ENCODE assay signal across 15 cellular contexts in the genomic region with DNA sequence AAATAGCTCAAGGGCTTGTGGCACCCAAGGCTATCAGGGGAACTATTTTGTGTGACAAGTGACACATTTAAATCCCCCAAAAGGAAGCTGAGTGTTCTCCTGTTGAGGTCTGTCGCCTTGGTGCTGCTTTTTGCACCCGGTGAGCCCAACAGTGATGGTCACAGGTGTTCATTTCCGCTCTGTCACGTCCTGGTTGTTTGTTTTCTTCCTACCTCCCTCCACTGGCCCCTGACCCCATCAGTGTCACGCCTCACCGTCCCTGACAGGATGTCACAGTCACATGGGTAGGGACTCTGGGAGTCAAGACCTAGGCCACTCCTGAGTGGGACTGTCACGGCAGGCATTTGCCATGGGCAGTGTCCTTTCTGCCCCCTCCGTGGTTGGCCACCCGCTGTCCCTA. TPM values are rescaled to one million over a fixed set of nuclear protein-coding genes. Genes with fewer than 3 reads are reported as not detected.
A peak's percentile ranks its signal among the peaks of the same experiment; 100 is the strongest.
DNase-seq lines count a peak whose midpoint lies in the region; ATAC-seq and TF ChIP-seq lines count a peak whose summit lies in the region.
"Had no signal": no experiment of that assay in that cellular context is flagged by ENCODE, and none has a peak within 500 bp of the region (broad histone marks: within the 10 kb centered on the region; RNA-seq: fewer than 3 reads in every experiment).

No MANE protein-coding gene starts in this region.

- peaks cover 75% of the 10 kb centered on the region for H3K79me2 ChIP-seq in OCI-LY7 (ENCODE audit: insufficient read depth, low read depth, low read length)

- no peak overlapping the region for H2AFZ ChIP-seq in OCI-LY7 (ENCODE audit: low read length)

- H3K27me3 ChIP-seq in cardiac muscle cell (no peaks in the 10 kb centered on the region), testis (no peaks in the 10 kb centered on the region)
- H3K27me3 ChIP-seq: MG63, ovary had no signal

- POLR2A ChIA-PET in OCI-LY7 (lab: Charles Lee) (interaction anchor here (0.7 to 3.1 kb wide), 5 partner anchors 9 to 950 kb away, joined by 3 to 10 read pairs (median 4); a partner anchor contains a TSS), HEK293T (lab: Yijun Ruan, JAX) (no interaction called here)

- BruUV-seq in OCI-LY7 (replicated peaks; lab: Mats Ljungman, UMichigan) = no TSS peak

- peak overlapping the region; percentile 39 for H3K27ac ChIP-seq in OCI-LY7 (ENCODE audit: low read depth, low read length, poor library complexity, severe bottlenecking)
- H3K27ac ChIP-seq in cardiac muscle cell = peak overlapping the region; percentile 57
- H3K27ac ChIP-seq in testis = peak overlapping the region; percentile 70 to 84

- H3K36me3 Mint-ChIP-seq in activated T-cell treated with anti-CD3 and anti-CD28 coated beads, Interleukin-2, amount 50 U/mL, for 72 hours (ENCODE audit: insufficient read depth in 2 of 2) = no peaks in the 10 kb centered on the region
- H3K36me3 Mint-ChIP-seq: stimulated activated naive B cell treated with anti-CD40 and anti-IgM and Interleukin-4, amounts not matched to agents 10 μg/mL and 1 μg/mL and 100 μg/mL, for 72 hours had no signal

- CTCF ChIA-PET in OCI-LY7 (lab: Charles Lee; ENCODE audit: unreplicated experiment) (interaction anchor here (1.0 to 1.5 kb wide), 3 partner anchors 9 to 21 kb away, joined by 3 to 4 read pairs (median 3); no protein-coding TSS in a partner anchor), HEK293T (lab: Yijun Ruan, JAX) (interaction anchor here (1.0 kb wide), 1 partner anchor 12 kb away, joined by 3 read pairs; no protein-coding TSS in a partner anchor)

- H3K27ac Mint-ChIP-seq in activated T-cell treated with anti-CD3 and anti-CD28 coated beads, Interleukin-2, amount 50 U/mL, for 72 hours = no peak overlapping the region
- H3K27ac Mint-ChIP-seq: activated B cell treated with CpG ODN at 0.5 μM for 24 hours; stimulated activated naive B cell treated with anti-CD40 and anti-IgM and Interleukin-4, amounts not matched to agents 10 μg/mL and 1 μg/mL and 100 μg/mL, for 72 hours had no signal

- intact Hi-C loops in OCI-LY7 (cut with micrococcal nuclease; ENCODE audit: unreplicated experiment) (loop anchor here (2.0 kb wide), 1 partner anchor 50 kb away; no protein-coding TSS in a partner anchor), testis (cut with DNase I; ENCODE audit: low total_unique reads) (no loop called here)

- no peak overlapping the region for H3K4me3 Mint-ChIP-seq in activated T-cell treated with anti-CD3 and anti-CD28 coated beads, Interleukin-2, amount 50 U/mL, for 72 hours
- H3K4me3 Mint-ChIP-seq: activated B cell treated with CpG ODN at 0.5 μM for 24 hours; H9; stimulated activated naive B cell treated with anti-CD40 and anti-IgM and Interleukin-4, amounts not matched to agents 10 μg/mL and 1 μg/mL and 100 μg/mL, for 72 hours had no signal

- no peak for TF ChIP-seq POLR2A in testis (IDR thresholded peaks at IDR 0.05)

- H3K9me2 ChIP-seq in OCI-LY7 (ENCODE audit: insufficient read depth, low read length) = no peaks in the 10 kb centered on the region

- no peaks in the 10 kb centered on the region for H3K27me3 Mint-ChIP-seq in activated T-cell treated with anti-CD3 and anti-CD28 coated beads, Interleukin-2, amount 50 U/mL, for 72 hours (ENCODE audit: low read depth)

- ATAC-seq in activated T-cell treated with anti-CD3 and anti-CD28 coated beads, Interleukin-2, amount 50 U/mL, for 72 hours (replicated peaks in 1 of 2) = peak; percentile 32 to 71

- peaks cover 83% of the 10 kb centered on the region for H3K4me1 ChIP-seq in OCI-LY7 (ENCODE audit: insufficient read depth, low read length, poor library complexity, severe bottlenecking)
- H3K4me1 ChIP-seq in cardiac muscle cell (ENCODE audit: low read depth) = peaks cover 52% of the 10 kb centered on the region
- peaks cover 45% of the 10 kb centered on the region for H3K4me1 ChIP-seq in testis

- peak overlapping the region; percentile 58 for H3K4me2 ChIP-seq in OCI-LY7 (ENCODE audit: low read length)

- H3K4me3 ChIP-seq in OCI-LY7 (ENCODE audit: low read depth, low read length, poor library complexity, severe bottlenecking) = no peak overlapping the region
- no peak overlapping the region for H3K4me3 ChIP-seq in cardiac muscle cell
- H3K4me3 ChIP-seq in testis = no peak overlapping the region
- H3K4me3 ChIP-seq: MG63, ovary had no signal

- H3K36me3 ChIP-seq in OCI-LY7 (ENCODE audit: insufficient read depth, low read length) (peaks cover 5% of the 10 kb centered on the region; the same call in 1 of the 2 replicates), cardiac muscle cell (no peaks in the 10 kb centered on the region), testis (ENCODE audit: low read depth, missing control alignments) (no peaks in the 10 kb centered on the region)
- H3K36me3 ChIP-seq: ovary had no signal

- peaks cover 39% of the 10 kb centered on the region for H4K20me1 ChIP-seq in OCI-LY7 (ENCODE audit: insufficient read depth, low read length)

- WGBS in testis, 2 donors = 82 to 92% methylated on average over 9 of the region's 9 CpGs

- peaks cover 63% of the 10 kb centered on the region for H3K4me1 Mint-ChIP-seq in activated T-cell treated with anti-CD3 and anti-CD28 coated beads, Interleukin-2, amount 50 U/mL, for 72 hours (ENCODE audit: low read depth)

- H3K9me3 Mint-ChIP-seq in activated T-cell treated with anti-CD3 and anti-CD28 coated beads, Interleukin-2, amount 50 U/mL, for 72 hours = no peaks in the 10 kb centered on the region
- H3K9me3 Mint-ChIP-seq: activated B cell treated with CpG ODN at 0.5 μM for 24 hours; stimulated activated naive B cell treated with anti-CD40 and anti-IgM and Interleukin-4, amounts not matched to agents 10 μg/mL and 1 μg/mL and 100 μg/mL, for 72 hours had no signal

- TF ChIP-seq CTCF in OCI-LY7 (conservative IDR thresholded peaks at IDR 0.05; ENCODE audit: low read length) (no peak), cardiac muscle cell (IDR thresholded peaks at IDR 0.05; ENCODE audit: low read depth, low read length) (no peak), testis (IDR thresholded peaks at IDR 0.05) (no peak)

- H3K9me3 ChIP-seq in OCI-LY7 (ENCODE audit: low read length) (no peaks in the 10 kb centered on the region), cardiac muscle cell (ENCODE audit: low read depth) (no peaks in the 10 kb centered on the region), testis (no peaks in the 10 kb centered on the region)
- H3K9me3 ChIP-seq: MG63, ovary had no signal

- no peak for DNase-seq in activated T-cell treated with anti-CD3 and anti-CD28 coated beads, Interleukin-2, amount 50 U/mL, for 72 hours
- DNase-seq in activated T-cell treated with anti-CD3 and anti-CD28 coated beads, Interleukin-2, amount 50 U/mL, for 48 hours = no peak
- DNase-seq in OCI-LY7 (ENCODE audit: low spot score) (peak; percentile 90), cardiac muscle cell (ENCODE audit: low read depth in 1 of 2, low spot score in 1 of 2) (peak in 1 of 2 donors; percentile 15), testis (no peak), HEK293T (ENCODE audit: extremely low spot score) (no peak), foreskin melanocyte (no peak), HuH-7.5 (ENCODE audit: low spot score) (no peak)
- DNase-seq: activated B cell treated with CpG ODN at 0.5 μM for 24 hours; activated effector memory CD4-positive, alpha-beta T cell treated with Interleukin-2 at 50 U/mL for 16 hours; H9; MG63; ovary; SIG-M5; stimulated activated naive B cell treated with anti-CD40 and anti-IgM and Interleukin-4, amounts not matched to agents 10 μg/mL and 1 μg/mL and 100 μg/mL, for 72 hours had no signal

TF ChIP-seq in HEK293T, 16 proteins besides CTCF, POLR2A, EP300 and RAD21:
- TF ChIP-seq FOXA1 (IDR thresholded peaks at IDR 0.05) (no peak), SUZ12 (IDR thresholded peaks at IDR 0.05) (no peak), ZNF384 (IDR thresholded peaks at IDR 0.05) (no peak), HDGF (IDR thresholded peaks at IDR 0.05; ENCODE audit: borderline replicate concordance) (no peak), ARNT (IDR thresholded peaks at IDR 0.05) (no peak)

RNA-seq across cellular contexts. Expression of a gene that starts 11.2 kb away (rescaled TPM):
- total RNA-seq in activated T-cell treated with anti-CD3 and anti-CD28 coated beads, Interleukin-2, amount 50 U/mL, for 72 hours = 10 to 100 TPM in 1 of 2 donors, 1 to 10 TPM in 1; 8.2 to 13.6 TPM
- 7.6 and 8.5 TPM in 2 replicates for total RNA-seq in OCI-LY7 (2014; rRNA removed; shearing (Covaris generic))
- total RNA-seq in OCI-LY7 (2022) = 40.0 and 47.3 TPM in 2 replicates
- 25.2 and 35.5 TPM in 2 replicates for total RNA-seq in cardiac muscle cell
- polyA plus RNA-seq in cardiac muscle cell = 71.9 and 92.3 TPM in 2 replicates
- total RNA-seq in testis = 10 to 100 TPM; 76.3 to 77.2 TPM
- polyA plus RNA-seq in testis (ENCODE audit: insufficient read depth, low read depth, low replicate concordance) = 144 TPM
